ENCODE assay signal across 8 cellular contexts in the genomic region with DNA sequence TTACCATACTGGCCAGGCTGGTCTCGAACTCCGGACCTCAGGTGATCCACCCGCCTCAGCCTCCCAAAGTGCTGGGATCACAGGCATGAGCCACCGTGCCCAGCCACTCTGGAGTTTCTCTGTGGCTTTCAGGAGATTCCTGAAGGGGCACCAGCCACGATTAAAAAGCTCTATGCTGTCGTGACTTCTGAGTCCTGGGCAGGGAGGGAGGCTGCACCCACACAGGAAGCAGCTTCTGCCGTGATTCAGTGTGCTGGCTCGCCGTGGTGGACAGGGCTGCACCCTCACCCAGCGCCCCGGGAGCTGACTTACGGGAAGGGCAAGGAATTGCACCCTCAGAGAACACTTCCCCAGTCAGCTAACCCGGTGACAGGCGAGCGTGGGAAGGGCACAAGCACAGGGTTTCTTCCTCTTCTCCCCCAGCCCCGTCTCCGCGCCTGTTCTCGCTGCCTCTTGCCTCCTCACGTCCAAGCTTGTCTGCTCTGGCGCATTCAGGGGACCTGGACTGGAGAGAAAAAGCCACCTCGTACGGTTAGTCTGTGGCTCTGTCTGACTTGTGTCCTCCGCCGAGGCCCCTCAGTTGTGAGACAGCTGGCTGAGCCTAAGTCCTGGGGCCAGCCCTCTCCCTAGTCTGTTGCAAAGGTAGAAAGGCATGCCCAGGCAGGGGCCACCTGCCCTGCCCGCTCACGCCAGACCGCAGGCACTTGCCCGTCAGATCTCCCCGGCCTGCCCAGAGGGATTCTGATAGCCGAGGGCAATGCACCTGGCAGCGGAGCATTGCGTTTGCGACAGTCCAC.
DNase-seq lines count a peak whose midpoint lies in the region; ATAC-seq, FAIRE-seq and TF ChIP-seq lines count a peak whose summit lies in the region.

No MANE protein-coding gene starts in this region.

- CTCF ChIA-PET in RWPE1 (lab: Yijun Ruan, JAX) = interaction anchor here (0.6 to 2.5 kb wide), 2 partner anchors 31 to 32 kb away, joined by 3 to 12 read pairs; no protein-coding TSS in a partner anchor
- CTCF ChIA-PET in activated naive CD4-positive, alpha-beta T cell treated with anti-CD3 and anti-CD28 coated beads for 36 hours (lab: Charles Lee) = no interaction called here

- peaks cover 10% of the 10 kb centered on the region for H3K27me3 Mint-ChIP-seq in activated naive CD4-positive, alpha-beta T cell treated with anti-CD3 and anti-CD28 coated beads for 36 hours (ENCODE audit: low read depth)

- H3K9me3 Mint-ChIP-seq in activated naive CD4-positive, alpha-beta T cell treated with anti-CD3 and anti-CD28 coated beads for 36 hours = no peaks in the 10 kb centered on the region

- peaks cover 10% of the 10 kb centered on the region for H3K4me1 Mint-ChIP-seq in activated naive CD4-positive, alpha-beta T cell treated with anti-CD3 and anti-CD28 coated beads for 36 hours (ENCODE audit: low read depth)

- DNase-seq in H54 (ENCODE audit: insufficient read length, low spot score) (peak; percentile 88), RWPE1 (ENCODE audit: low spot score) (peak; percentile 82), foreskin keratinocyte (peak; percentile 92 to 95), sciatic nerve (ENCODE audit: low spot score) (peak; percentile 77), NCI-H128 (lab: John Stamatoyannopoulos, UW; ENCODE audit: unreplicated experiment) (no peak)
- DNase-seq in activated naive CD4-positive, alpha-beta T cell treated with anti-CD3 and anti-CD28 coated beads for 36 hours = no peak
- no peak for DNase-seq in effector CD8-positive, alpha-beta T cell (lab: John Stamatoyannopoulos, UW)

- intact Hi-C loops in sciatic nerve (cut with DNase I) = no loop called here
- intact Hi-C loops in activated naive CD4-positive, alpha-beta T cell treated with anti-CD3 and anti-CD28 coated beads for 36 hours (cut with micrococcal nuclease) = no loop called here

- H3K27ac ChIP-seq in RWPE1 (peak overlapping the region; percentile 100), foreskin keratinocyte (peak overlapping the region; percentile 88)

- ATAC-seq in foreskin keratinocyte (peak; percentile 43), sciatic nerve (peak; percentile 29), HG02642 (IDR thresholded peaks at IDR 0.05; ENCODE audit: poor library complexity, unreplicated experiment) (no peak)

- no peaks in the 10 kb centered on the region for H3K27me3 ChIP-seq in foreskin keratinocyte

- TF ChIP-seq POLR2A in H54 (IDR thresholded peaks at IDR 0.05; ENCODE audit: low read depth, low read length) = peak; percentile 58

- peaks cover 28% of the 10 kb centered on the region for H3K4me1 ChIP-seq in foreskin keratinocyte

- H3K36me3 Mint-ChIP-seq in activated naive CD4-positive, alpha-beta T cell treated with anti-CD3 and anti-CD28 coated beads for 36 hours (ENCODE audit: low read depth) = no peaks in the 10 kb centered on the region

- H3K4me3 Mint-ChIP-seq in activated naive CD4-positive, alpha-beta T cell treated with anti-CD3 and anti-CD28 coated beads for 36 hours = no peak overlapping the region

- H3K27ac Mint-ChIP-seq in activated naive CD4-positive, alpha-beta T cell treated with anti-CD3 and anti-CD28 coated beads for 36 hours = no peak overlapping the region

- no peak for TF ChIP-seq CTCF in RWPE1 (conservative IDR thresholded peaks at IDR 0.05; ENCODE audit: low read depth)
- no peak for TF ChIP-seq CTCF in foreskin keratinocyte (conservative IDR thresholded peaks at IDR 0.05)

- FAIRE-seq in H54 (lab: Jason Lieb, UNC) = no peak

- POLR2A ChIA-PET in RWPE1 (lab: Yijun Ruan, JAX; ENCODE audit: low non-redundant PET) = interaction anchor here (3.3 kb wide), 1 partner anchor 31 kb away, joined by 24 read pairs; no protein-coding TSS in a partner anchor

Comparison
In these comparisons a context has a peak if more than half of its experiments do, and no peak if none do; other contexts are left out.
1. DNase-seq: peak in H54 (single experiment), RWPE1 (single experiment), foreskin keratinocyte (2 of 2) and sciatic nerve (single experiment); none in NCI-H128 (single experiment), activated naive CD4-positive, alpha-beta T cell treated with anti-CD3 and anti-CD28 coated beads for 36 hours (single experiment) and effector CD8-positive, alpha-beta T cell (single experiment).